ENCODE assay signal across 8 cellular contexts in genomic region chr2:71798266-71799012, GRCh38.
DNase-seq lines count a peak whose midpoint lies in the region; ATAC-seq, FAIRE-seq and TF ChIP-seq lines count a peak whose summit lies in the region.

No MANE protein-coding gene starts in this region.

- no peaks in the 10 kb centered on the region for H3K9me3 ChIP-seq in liver (ENCODE audit: control insufficient read depth in 4 of 4, low read length in 3 of 4)

- no peaks in the 10 kb centered on the region for H3K36me3 ChIP-seq in liver (ENCODE audit: control insufficient read depth in 4 of 4, insufficient read depth in 3 of 4, low read depth in 1 of 4, low read length in 3 of 4)

- no peak for FAIRE-seq in D721Med (lab: Jason Lieb, UNC)

- ATAC-seq in GM21515 (IDR thresholded peaks at IDR 0.05; ENCODE audit: unreplicated experiment) (peak; percentile 51), GM21737 (IDR thresholded peaks at IDR 0.05; ENCODE audit: unreplicated experiment) (no peak)

- no peak overlapping the region for H3K9ac ChIP-seq in liver (ENCODE audit: low read depth in 1 of 2, low read length in 2 of 2)

- H3K27me3 ChIP-seq in liver (ENCODE audit: control insufficient read depth in 4 of 4, insufficient read depth in 4 of 4, low read length in 3 of 4), result no peaks in the 10 kb centered on the region

- peaks cover 0 to 2% (median 0%) of the 10 kb centered on the region in 4 donors for H3K4me1 ChIP-seq in liver (ENCODE audit: control insufficient read depth in 4 of 4, insufficient read depth in 4 of 4, low read length in 3 of 4)

- TF ChIP-seq CTCF in D721Med (IDR thresholded peaks at IDR 0.05; ENCODE audit: insufficient read depth, missing control alignments), result peak; percentile 6
- peak; percentile 97 for TF ChIP-seq CTCF in cardiac fibroblast (IDR thresholded peaks at IDR 0.05; ENCODE audit: low read depth, low read length)
- peak; percentile 79 for TF ChIP-seq CTCF in liver (IDR thresholded peaks at IDR 0.05; ENCODE audit: low read depth, low read length, missing input control)

- 69% methylated on average over 8 of the region's 8 CpGs for WGBS in liver

- H3K27ac ChIP-seq in liver (ENCODE audit: low read depth in 1 of 2, low read length in 2 of 2), result no peak overlapping the region

- H3K4me3 ChIP-seq in cardiac fibroblast (replicated peaks in 1 of 2; ENCODE audit: low read depth in 2 of 2, low read length in 2 of 2), result no peak overlapping the region
- H3K4me3 ChIP-seq in liver (ENCODE audit: low read depth in 1 of 3, low read length in 3 of 3), result no peak overlapping the region

- DNase-seq in D721Med (ENCODE audit: insufficient read length, low spot score) (no peak), NCI-H1694 treated with DMSO at 0.1 percent for 48 hours (lab: John Stamatoyannopoulos, UW) (peak; percentile 13), cardiac fibroblast (ENCODE audit: low read depth in 2 of 2) (peak; percentile 51 to 63), NCI-H1436 (lab: John Stamatoyannopoulos, UW) (no peak), T-helper 9 cell (no peak)

- peak; percentile 84 to 93 for TF ChIP-seq RAD21 in liver (IDR thresholded peaks at IDR 0.05)

TF ChIP-seq in liver, 16 proteins besides CTCF, POLR2A, EP300 and RAD21:
- TF ChIP-seq, protein P1, sequence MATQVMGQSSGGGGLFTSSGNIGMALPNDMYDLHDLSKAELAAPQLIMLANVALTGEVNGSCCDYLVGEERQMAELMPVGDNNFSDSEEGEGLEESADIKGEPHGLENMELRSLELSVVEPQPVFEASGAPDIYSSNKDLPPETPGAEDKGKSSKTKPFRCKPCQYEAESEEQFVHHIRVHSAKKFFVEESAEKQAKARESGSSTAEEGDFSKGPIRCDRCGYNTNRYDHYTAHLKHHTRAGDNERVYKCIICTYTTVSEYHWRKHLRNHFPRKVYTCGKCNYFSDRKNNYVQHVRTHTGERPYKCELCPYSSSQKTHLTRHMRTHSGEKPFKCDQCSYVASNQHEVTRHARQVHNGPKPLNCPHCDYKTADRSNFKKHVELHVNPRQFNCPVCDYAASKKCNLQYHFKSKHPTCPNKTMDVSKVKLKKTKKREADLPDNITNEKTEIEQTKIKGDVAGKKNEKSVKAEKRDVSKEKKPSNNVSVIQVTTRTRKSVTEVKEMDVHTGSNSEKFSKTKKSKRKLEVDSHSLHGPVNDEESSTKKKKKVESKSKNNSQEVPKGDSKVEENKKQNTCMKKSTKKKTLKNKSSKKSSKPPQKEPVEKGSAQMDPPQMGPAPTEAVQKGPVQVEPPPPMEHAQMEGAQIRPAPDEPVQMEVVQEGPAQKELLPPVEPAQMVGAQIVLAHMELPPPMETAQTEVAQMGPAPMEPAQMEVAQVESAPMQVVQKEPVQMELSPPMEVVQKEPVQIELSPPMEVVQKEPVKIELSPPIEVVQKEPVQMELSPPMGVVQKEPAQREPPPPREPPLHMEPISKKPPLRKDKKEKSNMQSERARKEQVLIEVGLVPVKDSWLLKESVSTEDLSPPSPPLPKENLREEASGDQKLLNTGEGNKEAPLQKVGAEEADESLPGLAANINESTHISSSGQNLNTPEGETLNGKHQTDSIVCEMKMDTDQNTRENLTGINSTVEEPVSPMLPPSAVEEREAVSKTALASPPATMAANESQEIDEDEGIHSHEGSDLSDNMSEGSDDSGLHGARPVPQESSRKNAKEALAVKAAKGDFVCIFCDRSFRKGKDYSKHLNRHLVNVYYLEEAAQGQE (IDR thresholded peaks at IDR 0.05), result no peak
- TF ChIP-seq HNF4G (IDR thresholded peaks at IDR 0.05) (no peak), SP1 (IDR thresholded peaks at IDR 0.05) (no peak), FOXA1 (IDR thresholded peaks at IDR 0.05) (no peak), MAX (IDR thresholded peaks at IDR 0.05) (no peak), RXRA (IDR thresholded peaks at IDR 0.05) (peak; percentile 43 to 63), NR2F2 (IDR thresholded peaks at IDR 0.05) (peak; percentile 97), YY1 (IDR thresholded peaks at IDR 0.05) (no peak), TAF1 (conservative IDR thresholded peaks at IDR 0.05) (no peak), JUND (IDR thresholded peaks at IDR 0.05) (no peak), ATF3 (IDR thresholded peaks at IDR 0.05) (no peak), GABPA (IDR thresholded peaks at IDR 0.05 in 1 of 2, conservative IDR thresholded peaks at IDR 0.05 in 1 of 2) (no peak), ZBTB33 (IDR thresholded peaks at IDR 0.05) (no peak), FOXA2 (IDR thresholded peaks at IDR 0.05) (no peak), HNF4A (conservative IDR thresholded peaks at IDR 0.05) (peak; percentile 32 to 35), EGR1 (IDR thresholded peaks at IDR 0.05; ENCODE audit: low read depth in 2 of 2) (no peak)

Comparison
In these comparisons a context has a peak if more than half of its experiments do, and no peak if none do; other contexts are left out.
1. DNase-seq: peak in NCI-H1694 treated with DMSO at 0.1 percent for 48 hours (single experiment) and cardiac fibroblast (2 of 2); none in D721Med (single experiment), NCI-H1436 (single experiment) and T-helper 9 cell (single experiment).
2. CTCF ChIP-seq: peak in every context shown above with its lines; median percentile 97 in cardiac fibroblast; 79 in liver; 6 in D721Med.